In genomic region chr16:10954903-10955302, GRCh38 we compare ENCODE assay signal across 21 cellular contexts. TPM values are rescaled to one million over a fixed set of nuclear protein-coding genes. Genes with fewer than 3 reads are reported as not detected.
DNase-seq lines count a peak whose midpoint lies in the region; ATAC-seq, FAIRE-seq and TF ChIP-seq lines count a peak whose summit lies in the region.
"Had no signal": no experiment of that assay in that cellular context is flagged by ENCODE, and none has a peak within 500 bp of the region (broad histone marks: within the 10 kb centered on the region; RNA-seq: fewer than 3 reads in every experiment).

No MANE protein-coding gene starts in this region.

- peak overlapping the region; percentile 65 to 85 (median 80) for H3K4me2 ChIP-seq in BLaER1 treated with 17β-estradiol and CSF1 and Interleukin-3, amounts not matched to agents 10 nM and 100 nM
- H3K4me2 ChIP-seq in HepG2 (ENCODE audit: low read depth, low read length): no peak overlapping the region
- H3K4me2 ChIP-seq: A549 had no signal

- 72% methylated on average over 7 of the region's 7 CpGs for WGBS in HepG2 (ENCODE audit: low lambda C conversion rate)

- no peaks in the 10 kb centered on the region for H3K27me3 Mint-ChIP-seq in activated CD4-positive, alpha-beta T cell treated with anti-CD3 and anti-CD28 coated beads for 36 hours
- H3K27me3 Mint-ChIP-seq: brain had no signal

- no peaks in the 10 kb centered on the region for H3K27me3 ChIP-seq in BLaER1 treated with 17β-estradiol and CSF1 and Interleukin-3, amounts not matched to agents 10 nM and 100 nM
- H3K27me3 ChIP-seq in HepG2 (ENCODE audit: control insufficient read depth in 1 of 2, insufficient read depth in 2 of 2, low read length in 2 of 2): no peaks in the 10 kb centered on the region
- H3K27me3 ChIP-seq in left ventricle myocardium inferior (ENCODE audit: low read depth): no peaks in the 10 kb centered on the region
- H3K27me3 ChIP-seq: adrenal gland had no signal

- H3K9me3 ChIP-seq in BLaER1 treated with 17β-estradiol and CSF1 and Interleukin-3, amounts not matched to agents 10 nM and 100 nM (replicated peaks in 1 of 11): no peaks in the 10 kb centered on the region
- no peaks in the 10 kb centered on the region for H3K9me3 ChIP-seq in SK-N-MC (ENCODE audit: low read depth, low read length)
- no peaks in the 10 kb centered on the region for H3K9me3 ChIP-seq in HepG2 (ENCODE audit: low read length)
- no peaks in the 10 kb centered on the region for H3K9me3 ChIP-seq in left ventricle myocardium inferior (replicated peaks)
- H3K9me3 ChIP-seq: A549, adrenal gland, psoas muscle had no signal

- DNase-seq in activated CD4-positive, alpha-beta T cell treated with anti-CD3 and anti-CD28 coated beads for 36 hours: no peak
- DNase-seq in activated CD4-positive, alpha-beta T cell treated with anti-CD3 and anti-CD28 coated beads, Interleukin-2, amount 50 U/mL, for 4 hours: no peak
- DNase-seq in SK-N-MC (ENCODE audit: low read depth, low spot score) (no peak), HepG2 (ENCODE audit: low spot score) (no peak), OCI-M2 (lab: John Stamatoyannopoulos, UW; ENCODE audit: unreplicated experiment) (no peak), left ventricle myocardium inferior (no peak)
- DNase-seq: activated gamma-delta T cell, adrenal gland, Calu3, NCI-H1092, NCI-H187 treated with DMSO at 0.1 percent for 48 hours, NCI-H526, psoas muscle, RPMI8226 had no signal

- peak overlapping the region in 2 of 11 experiments; percentile 12 to 35; a peak in 3 of 22 replicates for H3K27ac ChIP-seq in BLaER1 treated with 17β-estradiol and CSF1 and Interleukin-3, amounts not matched to agents 10 nM and 100 nM
- peak overlapping the region; percentile 22; the same call in 1 of the 2 replicates for H3K27ac ChIP-seq in SK-N-MC
- H3K27ac ChIP-seq in HepG2 (ENCODE audit: extremely low read length, insufficient read depth, low read length): no peak overlapping the region
- no peak overlapping the region for H3K27ac ChIP-seq in left ventricle myocardium inferior (replicated peaks)
- H3K27ac ChIP-seq: A549, psoas muscle had no signal

- no TSS peak for BruUV-seq in HepG2 (replicated peaks; lab: Mats Ljungman, UMichigan)

- H3K36me3 ChIP-seq in BLaER1 treated with 17β-estradiol and CSF1 and Interleukin-3, amounts not matched to agents 10 nM and 100 nM: peaks cover 13 to 21% (median 19%) of the 10 kb centered on the region in 11 experiments; a peak in 19 of 22 replicates
- H3K36me3 ChIP-seq in SK-N-MC (ENCODE audit: insufficient read depth, low read length) (no peaks in the 10 kb centered on the region), HepG2 (replicated peaks in 1 of 2; ENCODE audit: control insufficient read depth in 1 of 2, insufficient read depth in 2 of 2, low read length in 2 of 2) (peaks cover 0 to 10% of the 10 kb centered on the region in 2 experiments; a peak in 1 of 5 replicates), left ventricle myocardium inferior (peaks cover 13% of the 10 kb centered on the region)
- H3K36me3 ChIP-seq: adrenal gland had no signal

- no peak for ATAC-seq in activated CD4-positive, alpha-beta T cell treated with anti-CD3 and anti-CD28 coated beads for 36 hours
- ATAC-seq in HepG2 (no peak; the same call in 2 of the 3 replicates), HG03442 (IDR thresholded peaks at IDR 0.05; ENCODE audit: unreplicated experiment) (no peak)
- ATAC-seq: WTC11 had no signal

- TF ChIP-seq EP300 in HepG2 (IDR thresholded peaks at IDR 0.05; ENCODE audit: low read depth in 2 of 2, low read length in 2 of 2) (no peak), HepG2 (CRISPR knock-in tag; IDR thresholded peaks at IDR 0.05; ENCODE audit: borderline replicate concordance) (no peak)

- H3K9me3 Mint-ChIP-seq in activated CD4-positive, alpha-beta T cell treated with anti-CD3 and anti-CD28 coated beads for 36 hours (ENCODE audit: low read depth): no peaks in the 10 kb centered on the region
- H3K9me3 Mint-ChIP-seq: brain, WTC11 had no signal

- no peak for FAIRE-seq in HepG2 (lab: Jason Lieb, UNC)
- FAIRE-seq: A549, GM12892, H54 had no signal

- intact Hi-C loops in activated CD4-positive, alpha-beta T cell treated with anti-CD3 and anti-CD28 coated beads for 36 hours (cut with DNase I, micrococcal nuclease): loop anchor here (2.0 to 10.0 kb wide), 4 partner anchors 452 to 760 kb away; no protein-coding TSS in a partner anchor
- intact Hi-C loops in HepG2 (cut with micrococcal nuclease; ENCODE audit: unreplicated experiment): no loop called here
- intact Hi-C loops in left ventricle myocardium inferior (cut with micrococcal nuclease): no loop called here

- CTCF ChIA-PET in activated CD4-positive, alpha-beta T cell treated with anti-CD3 and anti-CD28 coated beads for 36 hours (lab: Charles Lee): interaction anchor here (0.6 to 9.4 kb wide), 20 partner anchors 9 to 736 kb away, joined by 3 to 121 read pairs (median 4); partner anchors contain the start of gene CLEC16A
- CTCF ChIA-PET in HepG2 (lab: Yijun Ruan, JAX; ENCODE audit: low intra/inter-chr PET ratio, low total read pairs): no interaction called here

- TF ChIP-seq CTCF in HepG2 (CRISPR knock-in tag; IDR thresholded peaks at IDR 0.05): no peak
- TF ChIP-seq CTCF in left ventricle myocardium inferior (IDR thresholded peaks at IDR 0.05; ENCODE audit: borderline replicate concordance): no peak

- peaks cover 57% of the 10 kb centered on the region for H3K4me1 Mint-ChIP-seq in activated CD4-positive, alpha-beta T cell treated with anti-CD3 and anti-CD28 coated beads for 36 hours

- H3K4me3 Mint-ChIP-seq in activated CD4-positive, alpha-beta T cell treated with anti-CD3 and anti-CD28 coated beads for 36 hours: no peak overlapping the region
- H3K4me3 Mint-ChIP-seq: brain, WTC11 had no signal

- H3K9ac ChIP-seq in BLaER1 treated with 17β-estradiol and CSF1 and Interleukin-3, amounts not matched to agents 10 nM and 100 nM: peak overlapping the region in 7 of 11 experiments; percentile 3 to 41 (median 25); a peak in 7 of 22 replicates
- H3K9ac ChIP-seq in SK-N-MC (ENCODE audit: insufficient read length): no peak overlapping the region
- no peak overlapping the region for H3K9ac ChIP-seq in HepG2 (ENCODE audit: insufficient read depth, low read depth, low read length)

- in situ Hi-C loops in HepG2 (cut with HindIII; ENCODE audit: extremely low pct_ligation_motif_present, low pct_unique_long_range_greater_than_20kb): no loop called here

- peak overlapping the region; percentile 37 for H3K27ac Mint-ChIP-seq in activated CD4-positive, alpha-beta T cell treated with anti-CD3 and anti-CD28 coated beads for 36 hours
- H3K27ac Mint-ChIP-seq: brain had no signal

- no peak overlapping the region for H3K4me3 ChIP-seq in BLaER1 treated with 17β-estradiol and CSF1 and Interleukin-3, amounts not matched to agents 10 nM and 100 nM
- H3K4me3 ChIP-seq in SK-N-MC: no peak overlapping the region
- no peak overlapping the region for H3K4me3 ChIP-seq in HepG2 (replicated peaks in 1 of 3; ENCODE audit: insufficient read depth in 1 of 3, low read depth in 2 of 3, low read length in 3 of 3)
- H3K4me3 ChIP-seq in left ventricle myocardium inferior: no peak overlapping the region
- H3K4me3 ChIP-seq: A549, adrenal gland, psoas muscle had no signal

- TF ChIP-seq RAD21 in HepG2 (CRISPR knock-in tag; IDR thresholded peaks at IDR 0.05): no peak

- H3K4me1 ChIP-seq in BLaER1 treated with 17β-estradiol and CSF1 and Interleukin-3, amounts not matched to agents 10 nM and 100 nM: peaks cover 54 to 70% (median 67%) of the 10 kb centered on the region in 10 experiments
- H3K4me1 ChIP-seq in HepG2 (ENCODE audit: insufficient read depth, low read length) (peaks cover 18% of the 10 kb centered on the region), left ventricle myocardium inferior (peaks cover 22% of the 10 kb centered on the region)

- H3K79me2 ChIP-seq in HepG2 (ENCODE audit: insufficient read depth, low read length): no peaks in the 10 kb centered on the region

- POLR2A ChIA-PET in activated CD4-positive, alpha-beta T cell treated with anti-CD3 and anti-CD28 coated beads for 36 hours (lab: Charles Lee): no interaction called here
- POLR2A ChIA-PET in HepG2 (lab: Yijun Ruan, JAX): interaction anchor here (0.7 to 1.2 kb wide), 2 partner anchors 12 to 301 kb away, joined by 3 read pairs; partner anchors contain the start of genes DEXI and SOCS1

- H4K20me1 ChIP-seq in BLaER1 treated with 17β-estradiol and CSF1 and Interleukin-3, amounts not matched to agents 10 nM and 100 nM: peaks cover 46 to 87% (median 71%) of the 10 kb centered on the region in 11 experiments; a peak in 21 of 22 replicates
- no peaks in the 10 kb centered on the region for H4K20me1 ChIP-seq in HepG2 (ENCODE audit: insufficient read depth, low read length)

- no peak overlapping the region for H2AFZ ChIP-seq in HepG2 (ENCODE audit: low read length)

- peaks cover 4% of the 10 kb centered on the region for H3K36me3 Mint-ChIP-seq in activated CD4-positive, alpha-beta T cell treated with anti-CD3 and anti-CD28 coated beads for 36 hours (ENCODE audit: low read depth)

- no peak for TF ChIP-seq POLR2A in HepG2 (IDR thresholded peaks at IDR 0.05; ENCODE audit: insufficient read depth in 1 of 2, low read depth in 2 of 2, low read length in 2 of 2)

RNA-seq across cellular contexts. Expression of gene CLEC16A, which starts 10.5 kb away (rescaled TPM):
- total RNA-seq in activated CD4-positive, alpha-beta T cell treated with anti-CD3 and anti-CD28 coated beads for 36 hours: 10 to 100 TPM; 23.5 to 25.4 TPM
- total RNA-seq in HepG2 (2016; rRNA removed; fragmentation: Illumina TruSeq; extraction: Trizol) (10.3 and 13.6 TPM in 2 replicates), left ventricle myocardium inferior (24.6 TPM)
- total RNA-seq in HepG2 (2016; cell fraction: cytosol; rRNA removed; fragmentation: Illumina TruSeq; extraction: Trizol; ENCODE audit: low read depth): 35.7 and 39.7 TPM in 2 replicates
- 10.6 and 12.8 TPM in 2 replicates for total RNA-seq in HepG2 (2016; cell fraction: insoluble cytoplasmic fraction; rRNA removed; fragmentation: Illumina TruSeq; extraction: Trizol)
- total RNA-seq in HepG2 (2016; cell fraction: membrane; rRNA removed; fragmentation: Illumina TruSeq; extraction: Trizol): 14.4 and 15.9 TPM in 2 replicates
- total RNA-seq in HepG2 (2016; cell fraction: nucleus; rRNA removed; fragmentation: Illumina TruSeq; extraction: Trizol): 17.5 and 18.7 TPM in 2 replicates
- polyA plus RNA-seq in HepG2 (2011; rRNA removed): 8.5 and 9.5 TPM in 2 replicates
- 6.6 and 6.8 TPM in 2 replicates for polyA plus RNA-seq in HepG2 (2011; cell fraction: cytosol; rRNA removed)
- polyA plus RNA-seq in HepG2 (2011; cell fraction: nucleus; rRNA removed): 17.0 and 19.5 TPM in 2 replicates
- 10.3 and 12.0 TPM in 2 replicates for polyA plus RNA-seq in HepG2 (2012)
- polyA plus RNA-seq in HepG2 (2016; cell fraction: cytosol; fragmentation: Illumina TruSeq; extraction: Trizol; ENCODE audit: low read depth): 1.7 and 1.9 TPM in 2 replicates
- 11.8 and 14.0 TPM in 2 replicates for polyA plus RNA-seq in HepG2 (2016; cell fraction: insoluble cytoplasmic fraction; fragmentation: Illumina TruSeq; extraction: Trizol; ENCODE audit: low read depth)
- polyA plus RNA-seq in HepG2 (2016; cell fraction: membrane; fragmentation: Illumina TruSeq; extraction: Trizol; ENCODE audit: low read depth): 3.4 and 4.4 TPM in 2 replicates
- 22.7 and 25.7 TPM in 2 replicates for polyA plus RNA-seq in HepG2 (2016; cell fraction: nucleus; fragmentation: Illumina TruSeq; extraction: Trizol; ENCODE audit: insufficient read depth, low read depth)
- polyA minus RNA-seq in HepG2 (2011; rRNA and poly(A)+ RNA removed; ENCODE audit: low replicate concordance): 24.9 and 35.4 TPM in 2 replicates
- 14.4 and 19.0 TPM in 2 replicates for polyA minus RNA-seq in HepG2 (2011; cell fraction: cytosol; rRNA and poly(A)+ RNA removed)
- 25.8 and 32.0 TPM in 2 replicates for polyA minus RNA-seq in HepG2 (2011; cell fraction: nucleus; rRNA and poly(A)+ RNA removed)

RNA-seq across cellular contexts. Expression of gene DEXI, which starts 12.6 kb away (rescaled TPM):
- 10 to 100 TPM; 33.8 to 34.9 TPM for total RNA-seq in activated CD4-positive, alpha-beta T cell treated with anti-CD3 and anti-CD28 coated beads for 36 hours
- total RNA-seq in HepG2 (2016; rRNA removed; fragmentation: Illumina TruSeq; extraction: Trizol) (57.9 and 70.4 TPM in 2 replicates), left ventricle myocardium inferior (110 TPM)
- 68.6 and 86.7 TPM in 2 replicates for total RNA-seq in HepG2 (2016; cell fraction: cytosol; rRNA removed; fragmentation: Illumina TruSeq; extraction: Trizol; ENCODE audit: low read depth)
- 54.1 and 71.8 TPM in 2 replicates for total RNA-seq in HepG2 (2016; cell fraction: insoluble cytoplasmic fraction; rRNA removed; fragmentation: Illumina TruSeq; extraction: Trizol)
- 117 and 144 TPM in 2 replicates for total RNA-seq in HepG2 (2016; cell fraction: membrane; rRNA removed; fragmentation: Illumina TruSeq; extraction: Trizol)
- 35.4 and 46.3 TPM in 2 replicates for total RNA-seq in HepG2 (2016; cell fraction: nucleus; rRNA removed; fragmentation: Illumina TruSeq; extraction: Trizol)
- 51.5 and 54.4 TPM in 2 replicates for polyA plus RNA-seq in HepG2 (2011; rRNA removed)
- polyA plus RNA-seq in HepG2 (2011; cell fraction: cytosol; rRNA removed): 69.5 and 78.6 TPM in 2 replicates
- 40.4 and 50.2 TPM in 2 replicates for polyA plus RNA-seq in HepG2 (2011; cell fraction: nucleus; rRNA removed)
- polyA plus RNA-seq in HepG2 (2012): 45.6 and 55.0 TPM in 2 replicates
- 70.9 and 88.4 TPM in 2 replicates for polyA plus RNA-seq in HepG2 (2016; cell fraction: cytosol; fragmentation: Illumina TruSeq; extraction: Trizol; ENCODE audit: low read depth)
- polyA plus RNA-seq in HepG2 (2016; cell fraction: insoluble cytoplasmic fraction; fragmentation: Illumina TruSeq; extraction: Trizol; ENCODE audit: low read depth): 58.1 and 70.0 TPM in 2 replicates
- polyA plus RNA-seq in HepG2 (2016; cell fraction: membrane; fragmentation: Illumina TruSeq; extraction: Trizol; ENCODE audit: low read depth): 120 and 124 TPM in 2 replicates
- polyA plus RNA-seq in HepG2 (2016; cell fraction: nucleus; fragmentation: Illumina TruSeq; extraction: Trizol; ENCODE audit: insufficient read depth, low read depth): 60.2 and 65.5 TPM in 2 replicates
- 31.7 and 71.0 TPM in 2 replicates for polyA minus RNA-seq in HepG2 (2011; rRNA and poly(A)+ RNA removed; ENCODE audit: low replicate concordance)
- polyA minus RNA-seq in HepG2 (2011; cell fraction: cytosol; rRNA and poly(A)+ RNA removed): 34.2 and 35.1 TPM in 2 replicates
- polyA minus RNA-seq in HepG2 (2011; cell fraction: nucleus; rRNA and poly(A)+ RNA removed): 24.7 and 27.7 TPM in 2 replicates

Comparison
In these comparisons a context has a peak if more than half of its experiments do, and no peak if none do; other contexts are left out.
1. H3K9ac ChIP-seq: peak in BLaER1 treated with 17β-estradiol and CSF1 and Interleukin-3, amounts not matched to agents 10 nM and 100 nM (7 of 11); none in SK-N-MC (single experiment) and HepG2 (single experiment).
2. intact Hi-C loops: an anchor here in activated CD4-positive, alpha-beta T cell treated with anti-CD3 and anti-CD28 coated beads for 36 hours (2.0 to 10.0 kb wide); none called in HepG2 and left ventricle myocardium inferior.